In genomic region chr1:47436304-47436978, GRCh38 we compare ENCODE assay signal across 8 cellular contexts. TPM values are rescaled to one million over a fixed set of nuclear protein-coding genes. Genes with fewer than 3 reads are reported as not detected.
DNase-seq lines count a peak whose midpoint lies in the region; ATAC-seq and TF ChIP-seq lines count a peak whose summit lies in the region.

No MANE protein-coding gene starts in this region.

- TF ChIP-seq POLR2A in lower leg skin (IDR thresholded peaks at IDR 0.05) = no peak

- no peak overlapping the region for H3K27ac ChIP-seq in ACC112 (ENCODE audit: low read depth, low read length)
- peak overlapping the region; percentile 88 for H3K27ac ChIP-seq in colonic mucosa

- no peaks in the 10 kb centered on the region for H3K9me3 ChIP-seq in colonic mucosa

- peak overlapping the region; percentile 77 for H2AFZ ChIP-seq in ACC112 (ENCODE audit: low read length, unreplicated experiment)

- H3K4me1 ChIP-seq in ACC112 (ENCODE audit: control insufficient read depth, insufficient read depth, low read length, unreplicated experiment) = peaks cover 16% of the 10 kb centered on the region
- H3K4me1 ChIP-seq in colonic mucosa = no peaks in the 10 kb centered on the region

- intact Hi-C loops in colonic mucosa (cut with DNase I) (no loop called here), lower leg skin (cut with DNase I; ENCODE audit: low total_unique reads) (loop anchor here (10.0 kb wide), 1 partner anchor 138 kb away; no protein-coding TSS in a partner anchor)

- H3K4me3 ChIP-seq in ACC112 (ENCODE audit: low read depth, low read length) = peak overlapping the region; percentile 83
- peak overlapping the region; percentile 71 for H3K4me3 ChIP-seq in colonic mucosa
- no peak overlapping the region for H3K4me3 ChIP-seq in lower leg skin (ENCODE audit: low read depth, poor library complexity, severe bottlenecking)

- no peaks in the 10 kb centered on the region for H3K79me2 ChIP-seq in ACC112 (ENCODE audit: control insufficient read depth, insufficient read depth, low read length, unreplicated experiment)

- 5% methylated on average over 23 of the region's 23 CpGs for WGBS in lower leg skin, 2 donors

- H3K27me3 ChIP-seq in ACC112 (ENCODE audit: insufficient read depth, low read length) (peaks cover 34% of the 10 kb centered on the region), colonic mucosa (peaks cover 18% of the 10 kb centered on the region)

- peak; percentile 79 for DNase-seq in NCI-H226
- DNase-seq in colonic mucosa = peak; percentile 91
- DNase-seq in lower leg skin (ENCODE audit: low spot score in 2 of 2) = peak; percentile 68 to 96
- peak; percentile 52 to 80 (median 57) for DNase-seq in stimulated activated CD4-positive, alpha-beta T cell treated with anti-CD3 and anti-CD28 coated beads, TNF-alpha, amount 100 ng/mL, for 24 hours (ENCODE audit: low read depth in 3 of 3)

- H3K36me3 ChIP-seq in ACC112 (ENCODE audit: insufficient read depth, low read length) = no peaks in the 10 kb centered on the region
- H3K36me3 ChIP-seq in colonic mucosa = no peaks in the 10 kb centered on the region

- ATAC-seq in GM18517 (IDR thresholded peaks at IDR 0.05; ENCODE audit: unreplicated experiment) (peak; percentile 35), HG03095 (IDR thresholded peaks at IDR 0.05; ENCODE audit: unreplicated experiment) (peak; percentile 41)
- ATAC-seq in activated CD4-positive, CD25-positive, alpha-beta regulatory T cell treated with anti-CD3 and anti-CD28 coated beads, Interleukin-2, amount 50 U/mL, for 24 hours = peak; percentile 21 to 36

- peak overlapping the region; percentile 77 to 89 for H3K9ac ChIP-seq in colonic mucosa (ENCODE audit: low read depth in 2 of 2, low read length in 2 of 2)

- TF ChIP-seq CTCF in colonic mucosa (IDR thresholded peaks at IDR 0.05) = peak; percentile 81
- TF ChIP-seq CTCF in lower leg skin (IDR thresholded peaks at IDR 0.05) = no peak

RNA-seq across cellular contexts. Expression of gene FOXD2, which starts 1.4 kb away (rescaled TPM):
- 10 to 100 TPM; 22.5 to 25.1 TPM for total RNA-seq in colonic mucosa
- total RNA-seq in lower leg skin = under 1 TPM in 3 of 4 donors, not detected in 1; 0.13 to 0.56 (median 0.45) TPM

RNA-seq across cellular contexts. Expression of gene FOXE3, which starts 20.4 kb away (rescaled TPM):
- under 1 TPM; 0.11 to 0.49 TPM for total RNA-seq in colonic mucosa
- total RNA-seq in lower leg skin = not detected

Comparison
In these comparisons a context has a peak if more than half of its experiments do, and no peak if none do; other contexts are left out.
1. RNA of gene FOXD2, which starts 1.4 kb away (total RNA-seq): 22.5 to 25.1 TPM in colonic mucosa; 0.13 to 0.56 TPM in lower leg skin; every median in the first group is over 10 times any median in the second.
2. Peak in every context shown above with its lines, with median percentiles within 50 percentile points of each other: ATAC-seq and DNase-seq.